ENCODE assay signal across 8 cellular contexts in the genomic region with DNA sequence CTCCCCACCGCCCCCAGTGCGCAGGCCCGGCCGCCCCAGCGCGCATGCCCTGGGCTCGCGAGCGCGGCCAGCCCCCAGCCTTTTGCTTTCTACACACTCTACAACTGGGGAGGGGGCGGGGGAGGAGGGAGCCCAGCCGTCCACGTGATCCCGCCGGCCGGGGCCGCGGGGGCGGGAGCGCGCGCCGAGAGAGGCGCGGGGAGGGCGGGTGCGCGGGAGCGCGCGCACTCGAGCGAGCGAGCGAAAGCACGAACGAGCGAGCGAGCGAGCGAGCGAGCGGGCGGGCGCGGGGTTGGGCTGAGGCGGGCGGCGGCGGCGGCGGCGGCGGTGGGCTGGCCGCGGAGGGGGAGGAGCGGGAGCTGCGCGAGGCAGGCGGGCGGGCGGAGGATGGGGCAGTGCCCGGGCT. TPM values are rescaled to one million over a fixed set of nuclear protein-coding genes. Genes with fewer than 3 reads are reported as not detected.
DNase-seq lines count a peak whose midpoint lies in the region; ATAC-seq and TF ChIP-seq lines count a peak whose summit lies in the region.

A gene (plus strand): TSS at position 395 of the 406 bp plus-strand sequence. CDS start 1,179 bp downstream, outside the sequence.

- intact Hi-C loops in CD14-positive monocyte (cut with micrococcal nuclease) (no loop called here), PC-3 (cut with micrococcal nuclease) (no loop called here), tibial artery (cut with DNase I; ENCODE audit: low total_unique reads) (no loop called here)

- CTCF ChIA-PET in PC-3 (lab: Charles Lee), result no interaction called here

- H3K36me3 Mint-ChIP-seq in CD14-positive monocyte (peaks cover 0 to 2% of the 10 kb centered on the region in 2 donors), glutamatergic neuron (ENCODE audit: unreplicated experiment) (no peaks in the 10 kb centered on the region)
- no peaks in the 10 kb centered on the region for H3K36me3 Mint-ChIP-seq in activated naive CD8-positive, alpha-beta T cell treated with anti-CD3 and anti-CD28 coated beads, Interleukin-2, amount 10 ng/mL, durations not matched to agents 7 days and 5 days

- H3K27ac Mint-ChIP-seq in CD14-positive monocyte (peak within 1 kb of the TSS in 2 of 7 donors; percentile 50 to 71), glutamatergic neuron (ENCODE audit: unreplicated experiment) (peak within 1 kb of the TSS; percentile 92)
- H3K27ac Mint-ChIP-seq in activated naive CD8-positive, alpha-beta T cell treated with anti-CD3 and anti-CD28 coated beads, Interleukin-2, amount 10 ng/mL, durations not matched to agents 7 days and 5 days, result peak within 1 kb of the TSS; percentile 66

- no peaks in the 10 kb centered on the region for H3F3A ChIP-seq in PC-3 (ENCODE audit: low read length, unreplicated experiment)

- no TSS peak for BruUV-seq in PC-3 (replicated peaks; lab: Mats Ljungman, UMichigan)

- H3K9me3 Mint-ChIP-seq in CD14-positive monocyte (peaks cover 0 to 17% (median 2%) of the 10 kb centered on the region in 7 donors), glutamatergic neuron (ENCODE audit: unreplicated experiment) (peaks cover 13% of the 10 kb centered on the region)
- H3K9me3 Mint-ChIP-seq in activated naive CD8-positive, alpha-beta T cell treated with anti-CD3 and anti-CD28 coated beads, Interleukin-2, amount 10 ng/mL, durations not matched to agents 7 days and 5 days, result no peaks in the 10 kb centered on the region

- no peaks in the 10 kb centered on the region for H3K36me3 ChIP-seq in PC-3 (ENCODE audit: low read depth, low read length)
- no peaks in the 10 kb centered on the region for H3K36me3 ChIP-seq in neutrophil
- H3K36me3 ChIP-seq in tibial artery, result no peaks in the 10 kb centered on the region

- H3K79me2 ChIP-seq in PC-3 (ENCODE audit: low read length), result no peaks in the 10 kb centered on the region

- peak within 1 kb of the TSS; percentile 83 for H3K4me2 ChIP-seq in PC-3 (ENCODE audit: low read length)

- POLR2A ChIA-PET in PC-3 (lab: Charles Lee; ENCODE audit: unreplicated experiment), result no interaction called here
- POLR2A ChIA-PET in activated naive CD8-positive, alpha-beta T cell treated with anti-CD3 and anti-CD28 coated beads, Interleukin-2, amount 10 ng/mL, durations not matched to agents 7 days and 5 days (lab: Charles Lee), result no interaction called here

- H3K27me3 ChIP-seq in PC-3 (ENCODE audit: low read length), result peaks cover 48% of the 10 kb centered on the region
- H3K27me3 ChIP-seq in neutrophil, result peaks cover 97% of the 10 kb centered on the region
- H3K27me3 ChIP-seq in tibial artery, result no peaks in the 10 kb centered on the region

- ATAC-seq in GM19452 (IDR thresholded peaks at IDR 0.05; ENCODE audit: unreplicated experiment), result peak; percentile 47
- ATAC-seq in PC-3, result peak; percentile 65
- ATAC-seq in activated naive CD8-positive, alpha-beta T cell treated with anti-CD3 and anti-CD28 coated beads, Interleukin-2, amount 10 ng/mL, durations not matched to agents 7 days and 5 days (ENCODE audit: low read depth), result peak; percentile 66

- H3K4me1 Mint-ChIP-seq in CD14-positive monocyte (peaks cover 24% of the 10 kb centered on the region), glutamatergic neuron (ENCODE audit: low read depth, unreplicated experiment) (no peaks in the 10 kb centered on the region)
- peaks cover 11% of the 10 kb centered on the region for H3K4me1 Mint-ChIP-seq in activated naive CD8-positive, alpha-beta T cell treated with anti-CD3 and anti-CD28 coated beads, Interleukin-2, amount 10 ng/mL, durations not matched to agents 7 days and 5 days

- H3K9me2 ChIP-seq in PC-3 (replicated peaks; ENCODE audit: low read length), result no peaks in the 10 kb centered on the region

- H3K9ac ChIP-seq in PC-3 (ENCODE audit: low read length), result no peak within 1 kb of the TSS

- peak within 1 kb of the TSS; percentile 63 for H3K4me3 ChIP-seq in PC-3 (ENCODE audit: low read length)
- peak within 1 kb of the TSS; percentile 54 to 59 for H3K4me3 ChIP-seq in neutrophil (ENCODE audit: low read depth in 1 of 2, low read length in 1 of 2)
- peak within 1 kb of the TSS; percentile 75 to 78 for H3K4me3 ChIP-seq in tibial artery

- H2AFZ ChIP-seq in PC-3 (ENCODE audit: low read length), result peak within 1 kb of the TSS; percentile 67

- H3K9me3 ChIP-seq in PC-3 (ENCODE audit: low read length) (no peaks in the 10 kb centered on the region), neutrophil (no peaks in the 10 kb centered on the region), tibial artery (no peaks in the 10 kb centered on the region)

- H3K4me3 Mint-ChIP-seq in CD14-positive monocyte, result peak within 1 kb of the TSS; percentile 97 to 99
- peak within 1 kb of the TSS; percentile 87 for H3K4me3 Mint-ChIP-seq in activated naive CD8-positive, alpha-beta T cell treated with anti-CD3 and anti-CD28 coated beads, Interleukin-2, amount 10 ng/mL, durations not matched to agents 7 days and 5 days
- peak within 1 kb of the TSS; percentile 96 for H3K4me3 Mint-ChIP-seq in glutamatergic neuron (ENCODE audit: unreplicated experiment)

- DNase-seq in CD14-positive monocyte (ENCODE audit: low spot score), result no peak
- DNase-seq in HK-2 (ENCODE audit: unreplicated experiment), result peak; percentile 59
- DNase-seq in PC-3, result peak; percentile 4
- peak; percentile 64 for DNase-seq in activated naive CD8-positive, alpha-beta T cell treated with anti-CD3 and anti-CD28 coated beads, Interleukin-2, amount 10 ng/mL, durations not matched to agents 7 days and 5 days
- peak; percentile 93 for DNase-seq in glutamatergic neuron
- peak; percentile 86 to 90 for DNase-seq in tibial artery

- H3K27ac ChIP-seq in PC-3 (ENCODE audit: low read length) (no peak within 1 kb of the TSS), neutrophil (no peak within 1 kb of the TSS), tibial artery (peak within 1 kb of the TSS; percentile 78 to 86)

- H3K27me3 Mint-ChIP-seq in CD14-positive monocyte (ENCODE audit: low read depth in 3 of 3) (peaks cover 39 to 53% (median 41%) of the 10 kb centered on the region in 3 donors), glutamatergic neuron (ENCODE audit: unreplicated experiment) (peaks cover 15% of the 10 kb centered on the region)
- peaks cover 53% of the 10 kb centered on the region for H3K27me3 Mint-ChIP-seq in activated naive CD8-positive, alpha-beta T cell treated with anti-CD3 and anti-CD28 coated beads, Interleukin-2, amount 10 ng/mL, durations not matched to agents 7 days and 5 days

- no peaks in the 10 kb centered on the region for H4K20me1 ChIP-seq in PC-3 (ENCODE audit: low read length)

- H3K4me1 ChIP-seq in PC-3 (ENCODE audit: insufficient read depth, low read length), result no peaks in the 10 kb centered on the region; the same call in 1 of the 2 replicates
- H3K4me1 ChIP-seq in neutrophil (ENCODE audit: control insufficient read depth in 1 of 2, insufficient read depth in 1 of 2, low read depth in 1 of 2, low read length in 1 of 2), result peaks cover 20 to 28% of the 10 kb centered on the region in 2 experiments
- H3K4me1 ChIP-seq in tibial artery, result peaks cover 0 to 40% (median 12%) of the 10 kb centered on the region in 4 donors

- TF ChIP-seq CTCF in CD14-positive monocyte (IDR thresholded peaks at IDR 0.05), result no peak
- no peak for TF ChIP-seq CTCF in PC-3 (conservative IDR thresholded peaks at IDR 0.05; ENCODE audit: low read depth, low read length)
- no peak for TF ChIP-seq CTCF in glutamatergic neuron (IDR thresholded peaks at IDR 0.05; ENCODE audit: partially characterized antibody, unreplicated experiment)
- TF ChIP-seq CTCF in neutrophil (IDR thresholded peaks at IDR 0.05), result no peak
- TF ChIP-seq CTCF in tibial artery (IDR thresholded peaks at IDR 0.05), result no peak

RNA-seq across cellular contexts. Expression of the gene that starts here (rescaled TPM):
- polyA plus RNA-seq in CD14-positive monocyte, result under 1 TPM in 1 of 2 donors, not detected in 1; 0.08 TPM
- total RNA-seq in PC-3 (2014; rRNA removed), result not detected in 2 replicates
- 10 to 100 TPM; 17.5 to 23.8 TPM for total RNA-seq in activated naive CD8-positive, alpha-beta T cell treated with anti-CD3 and anti-CD28 coated beads, Interleukin-2, amount 10 ng/mL, durations not matched to agents 7 days and 5 days
- 300 TPM for total RNA-seq in glutamatergic neuron (ENCODE audit: unreplicated experiment)

Comparison
In these comparisons a context has a peak if more than half of its experiments do, and no peak if none do; other contexts are left out.
1. RNA of the gene that starts here (total RNA-seq): 300 TPM in glutamatergic neuron (single experiment) and 17.5 to 23.8 TPM in activated naive CD8-positive, alpha-beta T cell treated with anti-CD3 and anti-CD28 coated beads, Interleukin-2, amount 10 ng/mL, durations not matched to agents 7 days and 5 days; not detected in PC-3; every median in the first group is over 10 times any median in the second.
2. RNA of the gene that starts here (total RNA-seq): 300 TPM in glutamatergic neuron (single experiment); 17.5 to 23.8 TPM in activated naive CD8-positive, alpha-beta T cell treated with anti-CD3 and anti-CD28 coated beads, Interleukin-2, amount 10 ng/mL, durations not matched to agents 7 days and 5 days; every median in the first group is over 10 times any median in the second.
3. Peak in DNase-seq, ATAC-seq, H3K4me3 ChIP-seq and H3K4me2 ChIP-seq in PC-3; RNA of the gene not detected or under 1 TPM.
4. H3K27ac ChIP-seq: peak in tibial artery (2 of 2); none in PC-3 (single experiment) and neutrophil (single experiment).
5. Peak in every context shown above with its lines, with median percentiles within 50 percentile points of each other: H3K4me3 Mint-ChIP-seq, ATAC-seq and H3K4me3 ChIP-seq.